ENCODE assay signal across 1 cellular context in the genomic region with DNA sequence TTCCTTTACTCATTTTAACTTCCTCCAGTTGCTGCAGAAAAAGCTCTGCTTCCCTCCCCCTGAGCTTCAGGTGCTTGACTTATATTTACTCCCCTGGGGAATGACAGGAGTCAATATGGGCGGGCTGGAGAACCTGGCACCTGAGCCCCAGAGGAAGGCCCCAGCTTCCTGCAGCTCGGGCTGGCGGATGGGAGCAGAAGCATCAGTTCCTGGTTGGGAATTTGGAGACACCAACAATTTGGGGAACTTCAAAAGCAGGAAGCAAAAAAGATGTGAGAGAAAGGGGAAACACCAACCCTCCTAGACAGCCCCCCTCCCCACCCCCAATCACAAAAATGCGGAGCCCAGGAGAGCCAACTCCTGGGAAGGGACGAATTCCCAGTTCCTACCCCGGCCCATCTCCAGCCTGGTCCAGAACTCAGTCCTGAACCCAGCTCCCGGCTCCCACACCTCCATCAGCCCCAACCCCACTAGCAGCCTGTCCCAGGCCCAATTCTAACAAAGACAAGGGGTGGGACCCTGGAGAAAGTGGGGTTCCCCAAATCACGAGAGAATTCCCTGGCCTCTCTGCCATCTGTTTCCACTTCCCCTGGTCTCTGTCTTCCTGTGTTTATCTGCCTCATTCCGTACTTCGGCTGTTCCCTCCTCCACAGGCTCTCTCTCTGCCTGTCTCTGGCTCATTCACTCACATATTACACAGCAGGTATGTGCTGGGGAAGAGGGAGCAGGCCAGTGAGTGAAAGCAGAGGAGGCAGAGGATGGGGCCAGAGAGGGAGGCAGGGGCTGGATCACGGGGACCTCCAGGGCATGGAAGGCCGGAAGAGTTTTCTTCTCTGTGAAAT.
TF ChIP-seq lines count a peak whose summit lies in the region.

No MANE protein-coding gene starts in this region.

TF ChIP-seq in H1, 55 proteins besides CTCF, POLR2A, EP300 and RAD21:
- no peak for TF ChIP-seq ASH2L (IDR thresholded peaks at IDR 0.05; ENCODE audit: low read length)
- no peak for TF ChIP-seq HDAC6 (IDR thresholded peaks at IDR 0.05; ENCODE audit: low read depth, low read length)
- TF ChIP-seq TAF7 (optimal IDR thresholded peaks at IDR 0.05; ENCODE audit: borderline replicate concordance, low read depth, low read length), result no peak
- no peak for TF ChIP-seq TCF12 (IDR thresholded peaks at IDR 0.05; ENCODE audit: low read depth, low read length)
- TF ChIP-seq TAF1 (IDR thresholded peaks at IDR 0.05; ENCODE audit: low read depth, low read length), result 0 out of 2 replicates have a peak, but pooled peaks have one; percentile 18
